Comparison of ENCODE assay signal across 1 cellular context in the genomic region with DNA sequence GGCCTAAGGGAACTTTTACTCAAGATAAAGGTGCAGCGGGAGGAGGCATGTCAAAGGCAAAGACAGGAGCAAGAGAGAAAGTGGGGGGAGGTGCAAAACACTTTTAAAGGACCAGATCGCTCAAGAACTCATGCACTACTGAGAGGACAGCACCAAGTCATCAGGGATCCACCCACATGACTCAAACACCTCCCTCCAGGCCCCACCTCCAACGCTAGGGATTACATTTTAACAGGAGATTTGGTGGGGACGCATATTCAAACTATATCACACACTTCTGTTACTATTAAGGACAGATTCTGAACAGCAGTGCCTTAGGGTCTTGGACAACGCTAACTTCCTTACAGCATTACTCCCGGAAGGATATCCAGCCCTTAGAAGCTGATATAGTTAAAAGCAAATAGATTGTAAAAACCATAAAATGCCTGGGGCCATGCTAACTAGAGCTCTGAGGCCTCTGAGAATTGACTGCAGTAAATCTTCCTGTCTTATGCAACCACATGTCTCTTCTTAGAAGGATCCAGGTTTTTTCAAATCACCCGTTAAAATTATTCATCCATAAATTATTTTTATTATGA.
TF ChIP-seq lines count a peak whose summit lies in the region.

No MANE protein-coding gene starts in this region.

TF ChIP-seq in HEK293, 187 proteins besides CTCF, POLR2A, EP300 and RAD21 (continued from another document and continues in another):
- TF ChIP-seq, protein P1, sequence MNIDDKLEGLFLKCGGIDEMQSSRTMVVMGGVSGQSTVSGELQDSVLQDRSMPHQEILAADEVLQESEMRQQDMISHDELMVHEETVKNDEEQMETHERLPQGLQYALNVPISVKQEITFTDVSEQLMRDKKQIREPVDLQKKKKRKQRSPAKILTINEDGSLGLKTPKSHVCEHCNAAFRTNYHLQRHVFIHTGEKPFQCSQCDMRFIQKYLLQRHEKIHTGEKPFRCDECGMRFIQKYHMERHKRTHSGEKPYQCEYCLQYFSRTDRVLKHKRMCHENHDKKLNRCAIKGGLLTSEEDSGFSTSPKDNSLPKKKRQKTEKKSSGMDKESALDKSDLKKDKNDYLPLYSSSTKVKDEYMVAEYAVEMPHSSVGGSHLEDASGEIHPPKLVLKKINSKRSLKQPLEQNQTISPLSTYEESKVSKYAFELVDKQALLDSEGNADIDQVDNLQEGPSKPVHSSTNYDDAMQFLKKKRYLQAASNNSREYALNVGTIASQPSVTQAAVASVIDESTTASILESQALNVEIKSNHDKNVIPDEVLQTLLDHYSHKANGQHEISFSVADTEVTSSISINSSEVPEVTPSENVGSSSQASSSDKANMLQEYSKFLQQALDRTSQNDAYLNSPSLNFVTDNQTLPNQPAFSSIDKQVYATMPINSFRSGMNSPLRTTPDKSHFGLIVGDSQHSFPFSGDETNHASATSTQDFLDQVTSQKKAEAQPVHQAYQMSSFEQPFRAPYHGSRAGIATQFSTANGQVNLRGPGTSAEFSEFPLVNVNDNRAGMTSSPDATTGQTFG (tag by site-specific recombination; IDR thresholded peaks at IDR 0.05; ENCODE audit: borderline replicate concordance), result no peak
- no peak for TF ChIP-seq ZNF677 (tag by site-specific recombination; IDR thresholded peaks at IDR 0.05)
- TF ChIP-seq, protein P2, sequence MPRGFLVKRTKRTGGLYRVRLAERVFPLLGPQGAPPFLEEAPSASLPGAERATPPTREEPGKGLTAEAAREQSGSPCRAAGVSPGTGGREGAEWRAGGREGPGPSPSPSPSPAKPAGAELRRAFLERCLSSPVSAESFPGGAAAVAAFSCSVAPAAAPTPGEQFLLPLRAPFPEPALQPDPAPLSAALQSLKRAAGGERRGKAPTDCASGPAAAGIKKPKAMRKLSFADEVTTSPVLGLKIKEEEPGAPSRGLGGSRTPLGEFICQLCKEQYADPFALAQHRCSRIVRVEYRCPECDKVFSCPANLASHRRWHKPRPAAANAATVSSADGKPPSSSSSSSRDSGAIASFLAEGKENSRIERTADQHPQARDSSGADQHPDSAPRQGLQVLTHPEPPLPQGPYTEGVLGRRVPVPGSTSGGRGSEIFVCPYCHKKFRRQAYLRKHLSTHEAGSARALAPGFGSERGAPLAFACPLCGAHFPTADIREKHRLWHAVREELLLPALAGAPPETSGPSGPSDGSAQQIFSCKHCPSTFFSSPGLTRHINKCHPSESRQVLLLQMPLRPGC (tag by site-specific recombination; IDR thresholded peaks at IDR 0.05), result no peak
- 0 out of 2 replicates have a peak, but pooled peaks have one; percentile 17 for TF ChIP-seq ZBTB17 (tag by site-specific recombination; IDR thresholded peaks at IDR 0.05)
- TF ChIP-seq WT1 (tag by site-specific recombination; IDR thresholded peaks at IDR 0.05), result no peak
- TF ChIP-seq KLF8 (tag by site-specific recombination; IDR thresholded peaks at IDR 0.05), result no peak
- TF ChIP-seq ZNF121 (tag by site-specific recombination; IDR thresholded peaks at IDR 0.05), result no peak
- no peak for TF ChIP-seq ZNF175 (tag by site-specific recombination; IDR thresholded peaks at IDR 0.05)
- no peak for TF ChIP-seq SP2 (tag by site-specific recombination; IDR thresholded peaks at IDR 0.05)
- TF ChIP-seq ZBTB8A (tag by site-specific recombination; IDR thresholded peaks at IDR 0.05), result 0 out of 2 replicates have a peak, but pooled peaks have one; percentile 31
- TF ChIP-seq, protein P3, sequence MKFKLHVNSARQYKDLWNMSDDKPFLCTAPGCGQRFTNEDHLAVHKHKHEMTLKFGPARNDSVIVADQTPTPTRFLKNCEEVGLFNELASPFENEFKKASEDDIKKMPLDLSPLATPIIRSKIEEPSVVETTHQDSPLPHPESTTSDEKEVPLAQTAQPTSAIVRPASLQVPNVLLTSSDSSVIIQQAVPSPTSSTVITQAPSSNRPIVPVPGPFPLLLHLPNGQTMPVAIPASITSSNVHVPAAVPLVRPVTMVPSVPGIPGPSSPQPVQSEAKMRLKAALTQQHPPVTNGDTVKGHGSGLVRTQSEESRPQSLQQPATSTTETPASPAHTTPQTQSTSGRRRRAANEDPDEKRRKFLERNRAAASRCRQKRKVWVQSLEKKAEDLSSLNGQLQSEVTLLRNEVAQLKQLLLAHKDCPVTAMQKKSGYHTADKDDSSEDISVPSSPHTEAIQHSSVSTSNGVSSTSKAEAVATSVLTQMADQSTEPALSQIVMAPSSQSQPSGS (tag by site-specific recombination; IDR thresholded peaks at IDR 0.05; ENCODE audit: low read depth), result no peak
- TF ChIP-seq ZNF596 (tag by site-specific recombination; IDR thresholded peaks at IDR 0.05), result no peak
- peak; percentile 48 for TF ChIP-seq ZBTB48 (tag by site-specific recombination; IDR thresholded peaks at IDR 0.05)
- no peak for TF ChIP-seq ZNF174 (tag by site-specific recombination; IDR thresholded peaks at IDR 0.05)
- TF ChIP-seq, protein P4, sequence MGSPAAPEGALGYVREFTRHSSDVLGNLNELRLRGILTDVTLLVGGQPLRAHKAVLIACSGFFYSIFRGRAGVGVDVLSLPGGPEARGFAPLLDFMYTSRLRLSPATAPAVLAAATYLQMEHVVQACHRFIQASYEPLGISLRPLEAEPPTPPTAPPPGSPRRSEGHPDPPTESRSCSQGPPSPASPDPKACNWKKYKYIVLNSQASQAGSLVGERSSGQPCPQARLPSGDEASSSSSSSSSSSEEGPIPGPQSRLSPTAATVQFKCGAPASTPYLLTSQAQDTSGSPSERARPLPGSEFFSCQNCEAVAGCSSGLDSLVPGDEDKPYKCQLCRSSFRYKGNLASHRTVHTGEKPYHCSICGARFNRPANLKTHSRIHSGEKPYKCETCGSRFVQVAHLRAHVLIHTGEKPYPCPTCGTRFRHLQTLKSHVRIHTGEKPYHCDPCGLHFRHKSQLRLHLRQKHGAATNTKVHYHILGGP (tag by site-specific recombination; IDR thresholded peaks at IDR 0.05), result peak; percentile 80
- TF ChIP-seq ZNF664 (tag by site-specific recombination; IDR thresholded peaks at IDR 0.05), result no peak
- no peak for TF ChIP-seq ZNF585B (tag by site-specific recombination; IDR thresholded peaks at IDR 0.05)
- TF ChIP-seq ZNF341 (tag by site-specific recombination; IDR thresholded peaks at IDR 0.05; ENCODE audit: low read depth), result peak; percentile 70
- TF ChIP-seq ZNF514 (tag by site-specific recombination; IDR thresholded peaks at IDR 0.05), result no peak
- TF ChIP-seq SP3 (tag by site-specific recombination; IDR thresholded peaks at IDR 0.05), result 0 out of 2 replicates have a peak, but pooled peaks have one; percentile 18
- TF ChIP-seq, protein P5, sequence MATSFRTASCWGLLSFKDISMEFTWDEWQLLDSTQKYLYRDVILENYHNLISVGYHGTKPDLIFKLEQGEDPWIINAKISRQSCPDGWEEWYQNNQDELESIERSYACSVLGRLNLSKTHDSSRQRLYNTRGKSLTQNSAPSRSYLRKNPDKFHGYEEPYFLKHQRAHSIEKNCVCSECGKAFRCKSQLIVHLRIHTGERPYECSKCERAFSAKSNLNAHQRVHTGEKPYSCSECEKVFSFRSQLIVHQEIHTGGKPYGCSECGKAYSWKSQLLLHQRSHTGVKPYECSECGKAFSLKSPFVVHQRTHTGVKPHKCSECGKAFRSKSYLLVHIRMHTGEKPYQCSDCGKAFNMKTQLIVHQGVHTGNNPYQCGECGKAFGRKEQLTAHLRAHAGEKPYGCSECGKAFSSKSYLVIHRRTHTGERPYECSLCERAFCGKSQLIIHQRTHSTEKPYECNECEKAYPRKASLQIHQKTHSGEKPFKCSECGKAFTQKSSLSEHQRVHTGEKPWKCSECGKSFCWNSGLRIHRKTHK (tag by site-specific recombination; IDR thresholded peaks at IDR 0.05), result no peak
- TF ChIP-seq, protein P6, sequence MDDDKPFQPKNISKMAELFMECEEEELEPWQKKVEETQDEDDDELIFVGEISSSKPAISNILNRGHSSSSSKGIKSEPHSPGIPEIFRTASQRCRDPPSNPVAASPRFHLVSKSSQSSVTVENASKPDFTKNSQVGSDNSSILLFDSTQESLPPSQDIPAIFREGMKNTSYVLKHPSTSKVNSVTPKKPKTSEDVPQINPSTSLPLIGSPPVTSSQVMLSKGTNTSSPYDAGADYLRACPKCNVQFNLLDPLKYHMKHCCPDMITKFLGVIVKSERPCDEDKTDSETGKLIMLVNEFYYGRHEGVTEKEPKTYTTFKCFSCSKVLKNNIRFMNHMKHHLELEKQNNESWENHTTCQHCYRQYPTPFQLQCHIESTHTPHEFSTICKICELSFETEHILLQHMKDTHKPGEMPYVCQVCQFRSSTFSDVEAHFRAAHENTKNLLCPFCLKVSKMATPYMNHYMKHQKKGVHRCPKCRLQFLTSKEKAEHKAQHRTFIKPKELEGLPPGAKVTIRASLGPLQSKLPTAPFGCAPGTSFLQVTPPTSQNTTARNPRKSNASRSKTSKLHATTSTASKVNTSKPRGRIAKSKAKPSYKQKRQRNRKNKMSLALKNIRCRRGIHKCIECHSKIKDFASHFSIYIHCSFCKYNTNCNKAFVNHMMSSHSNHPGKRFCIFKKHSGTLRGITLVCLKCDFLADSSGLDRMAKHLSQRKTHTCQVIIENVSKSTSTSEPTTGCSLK (tag by site-specific recombination; IDR thresholded peaks at IDR 0.05), result no peak
- TF ChIP-seq, protein P7, sequence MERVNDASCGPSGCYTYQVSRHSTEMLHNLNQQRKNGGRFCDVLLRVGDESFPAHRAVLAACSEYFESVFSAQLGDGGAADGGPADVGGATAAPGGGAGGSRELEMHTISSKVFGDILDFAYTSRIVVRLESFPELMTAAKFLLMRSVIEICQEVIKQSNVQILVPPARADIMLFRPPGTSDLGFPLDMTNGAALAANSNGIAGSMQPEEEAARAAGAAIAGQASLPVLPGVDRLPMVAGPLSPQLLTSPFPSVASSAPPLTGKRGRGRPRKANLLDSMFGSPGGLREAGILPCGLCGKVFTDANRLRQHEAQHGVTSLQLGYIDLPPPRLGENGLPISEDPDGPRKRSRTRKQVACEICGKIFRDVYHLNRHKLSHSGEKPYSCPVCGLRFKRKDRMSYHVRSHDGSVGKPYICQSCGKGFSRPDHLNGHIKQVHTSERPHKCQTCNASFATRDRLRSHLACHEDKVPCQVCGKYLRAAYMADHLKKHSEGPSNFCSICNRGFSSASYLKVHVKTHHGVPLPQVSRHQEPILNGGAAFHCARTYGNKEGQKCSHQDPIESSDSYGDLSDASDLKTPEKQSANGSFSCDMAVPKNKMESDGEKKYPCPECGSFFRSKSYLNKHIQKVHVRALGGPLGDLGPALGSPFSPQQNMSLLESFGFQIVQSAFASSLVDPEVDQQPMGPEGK (tag by site-specific recombination; IDR thresholded peaks at IDR 0.05), result no peak
- TF ChIP-seq TCF7L2 (IDR thresholded peaks at IDR 0.05; ENCODE audit: borderline replicate concordance, low read depth, low read length), result peak; percentile 91; the same call in 1 of the 2 replicates
- peak; percentile 39; the same call in 1 of the 2 replicates for TF ChIP-seq MEIS1 (CRISPR knock-in tag; IDR thresholded peaks at IDR 0.05; ENCODE audit: borderline replicate concordance)
- no peak for TF ChIP-seq YY1 (tag by site-specific recombination; IDR thresholded peaks at IDR 0.05)
- TF ChIP-seq, protein P8, sequence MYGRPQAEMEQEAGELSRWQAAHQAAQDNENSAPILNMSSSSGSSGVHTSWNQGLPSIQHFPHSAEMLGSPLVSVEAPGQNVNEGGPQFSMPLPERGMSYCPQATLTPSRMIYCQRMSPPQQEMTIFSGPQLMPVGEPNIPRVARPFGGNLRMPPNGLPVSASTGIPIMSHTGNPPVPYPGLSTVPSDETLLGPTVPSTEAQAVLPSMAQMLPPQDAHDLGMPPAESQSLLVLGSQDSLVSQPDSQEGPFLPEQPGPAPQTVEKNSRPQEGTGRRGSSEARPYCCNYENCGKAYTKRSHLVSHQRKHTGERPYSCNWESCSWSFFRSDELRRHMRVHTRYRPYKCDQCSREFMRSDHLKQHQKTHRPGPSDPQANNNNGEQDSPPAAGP (tag by site-specific recombination; IDR thresholded peaks at IDR 0.05), result no peak
- TF ChIP-seq, protein P9, sequence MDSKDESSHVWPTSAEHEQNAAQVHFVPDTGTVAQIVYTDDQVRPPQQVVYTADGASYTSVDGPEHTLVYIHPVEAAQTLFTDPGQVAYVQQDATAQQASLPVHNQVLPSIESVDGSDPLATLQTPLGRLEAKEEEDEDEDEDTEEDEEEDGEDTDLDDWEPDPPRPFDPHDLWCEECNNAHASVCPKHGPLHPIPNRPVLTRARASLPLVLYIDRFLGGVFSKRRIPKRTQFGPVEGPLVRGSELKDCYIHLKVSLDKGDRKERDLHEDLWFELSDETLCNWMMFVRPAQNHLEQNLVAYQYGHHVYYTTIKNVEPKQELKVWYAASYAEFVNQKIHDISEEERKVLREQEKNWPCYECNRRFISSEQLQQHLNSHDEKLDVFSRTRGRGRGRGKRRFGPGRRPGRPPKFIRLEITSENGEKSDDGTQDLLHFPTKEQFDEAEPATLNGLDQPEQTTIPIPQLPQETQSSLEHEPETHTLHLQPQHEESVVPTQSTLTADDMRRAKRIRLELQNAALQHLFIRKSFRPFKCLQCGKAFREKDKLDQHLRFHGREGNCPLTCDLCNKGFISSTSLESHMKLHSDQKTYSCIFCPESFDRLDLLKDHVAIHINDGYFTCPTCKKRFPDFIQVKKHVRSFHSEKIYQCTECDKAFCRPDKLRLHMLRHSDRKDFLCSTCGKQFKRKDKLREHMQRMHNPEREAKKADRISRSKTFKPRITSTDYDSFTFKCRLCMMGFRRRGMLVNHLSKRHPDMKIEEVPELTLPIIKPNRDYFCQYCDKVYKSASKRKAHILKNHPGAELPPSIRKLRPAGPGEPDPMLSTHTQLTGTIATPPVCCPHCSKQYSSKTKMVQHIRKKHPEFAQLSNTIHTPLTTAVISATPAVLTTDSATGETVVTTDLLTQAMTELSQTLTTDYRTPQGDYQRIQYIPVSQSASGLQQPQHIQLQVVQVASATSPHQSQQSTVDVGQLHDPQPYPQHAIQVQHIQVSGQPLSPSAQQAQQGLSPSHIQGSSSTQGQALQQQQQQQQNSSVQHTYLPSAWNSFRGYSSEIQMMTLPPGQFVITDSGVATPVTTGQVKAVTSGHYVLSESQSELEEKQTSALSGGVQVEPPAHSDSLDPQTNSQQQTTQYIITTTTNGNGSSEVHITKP (tag by site-specific recombination; IDR thresholded peaks at IDR 0.05), result peak; percentile 76
- TF ChIP-seq, protein P10, sequence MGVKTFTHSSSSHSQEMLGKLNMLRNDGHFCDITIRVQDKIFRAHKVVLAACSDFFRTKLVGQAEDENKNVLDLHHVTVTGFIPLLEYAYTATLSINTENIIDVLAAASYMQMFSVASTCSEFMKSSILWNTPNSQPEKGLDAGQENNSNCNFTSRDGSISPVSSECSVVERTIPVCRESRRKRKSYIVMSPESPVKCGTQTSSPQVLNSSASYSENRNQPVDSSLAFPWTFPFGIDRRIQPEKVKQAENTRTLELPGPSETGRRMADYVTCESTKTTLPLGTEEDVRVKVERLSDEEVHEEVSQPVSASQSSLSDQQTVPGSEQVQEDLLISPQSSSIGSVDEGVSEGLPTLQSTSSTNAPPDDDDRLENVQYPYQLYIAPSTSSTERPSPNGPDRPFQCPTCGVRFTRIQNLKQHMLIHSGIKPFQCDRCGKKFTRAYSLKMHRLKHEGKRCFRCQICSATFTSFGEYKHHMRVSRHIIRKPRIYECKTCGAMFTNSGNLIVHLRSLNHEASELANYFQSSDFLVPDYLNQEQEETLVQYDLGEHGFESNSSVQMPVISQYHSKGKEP (tag by site-specific recombination; IDR thresholded peaks at IDR 0.05), result peak; percentile 46
- TF ChIP-seq GLI2 (tag by site-specific recombination; IDR thresholded peaks at IDR 0.05; ENCODE audit: borderline replicate concordance, low read depth), result no peak
- no peak for TF ChIP-seq ZNF114 (tag by site-specific recombination; IDR thresholded peaks at IDR 0.05)
- no peak for TF ChIP-seq ZNF184 (tag by site-specific recombination; IDR thresholded peaks at IDR 0.05)
- no peak for TF ChIP-seq ZBTB20 (tag by site-specific recombination; IDR thresholded peaks at IDR 0.05)
- peak; percentile 34; the same call in 1 of the 2 replicates for TF ChIP-seq OSR2 (tag by site-specific recombination; IDR thresholded peaks at IDR 0.05)
- TF ChIP-seq ZEB2 (tag by site-specific recombination; IDR thresholded peaks at IDR 0.05), result no peak
- TF ChIP-seq ZNF530 (tag by site-specific recombination; IDR thresholded peaks at IDR 0.05; ENCODE audit: low read depth), result no peak
- no peak for TF ChIP-seq ZNF629 (tag by site-specific recombination; IDR thresholded peaks at IDR 0.05)
- no peak for TF ChIP-seq ZNF600 (tag by site-specific recombination; IDR thresholded peaks at IDR 0.05)
